Comparison of ENCODE assay signal across 10 cellular contexts in the genomic region with DNA sequence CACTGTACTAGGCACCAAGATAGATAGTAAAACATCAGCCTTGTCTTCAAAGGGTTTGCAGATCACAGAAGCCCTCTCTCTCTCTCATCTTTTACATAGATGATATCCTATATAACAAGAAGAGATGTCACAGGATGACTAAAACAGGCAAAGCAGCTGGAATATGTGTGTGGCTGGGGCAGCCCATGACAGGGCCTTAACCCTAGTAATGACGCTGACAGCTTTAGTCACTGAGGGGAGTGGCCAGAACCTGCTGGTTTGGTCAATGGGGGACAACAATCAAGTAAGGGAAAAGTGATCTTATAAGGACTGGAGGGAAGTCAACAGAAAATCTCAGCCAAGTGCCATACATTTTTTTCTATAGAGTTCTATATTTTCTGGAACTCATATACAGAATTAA. TPM values are rescaled to one million over a fixed set of nuclear protein-coding genes. Genes with fewer than 3 reads are reported as not detected.
DNase-seq lines count a peak whose midpoint lies in the region; ATAC-seq and TF ChIP-seq lines count a peak whose summit lies in the region.
"Had no signal": no experiment of that assay in that cellular context is flagged by ENCODE, and none has a peak within 500 bp of the region (broad histone marks: within the 10 kb centered on the region; RNA-seq: fewer than 3 reads in every experiment).

No MANE protein-coding gene starts in this region.

- H3K27me3 ChIP-seq in SU-DHL-6 (ENCODE audit: low read length), result no peaks in the 10 kb centered on the region

- TF ChIP-seq CTCF in SU-DHL-6 (IDR thresholded peaks at IDR 0.05; ENCODE audit: insufficient read depth, low read length, poor library complexity, severe bottlenecking), result no peak

- no peak overlapping the region for H2AFZ ChIP-seq in SU-DHL-6 (ENCODE audit: low read depth, low read length, severe bottlenecking)

- H3K9me2 ChIP-seq in SU-DHL-6 (replicated peaks; ENCODE audit: insufficient read depth, low read length), result no peaks in the 10 kb centered on the region

- H3F3A ChIP-seq in SU-DHL-6 (ENCODE audit: insufficient read depth), result 0 out of 2 replicates have a peak, but pooled peaks cover 3% of the 10 kb centered on the region

- H3K4me3 ChIP-seq in SU-DHL-6 (ENCODE audit: insufficient read depth, low read length, poor library complexity, severe bottlenecking), result no peak overlapping the region

- ATAC-seq in GM18519 (IDR thresholded peaks at IDR 0.05; ENCODE audit: low FRiP score, unreplicated experiment), result no peak

- H4K20me1 ChIP-seq in SU-DHL-6 (ENCODE audit: low read depth, low read length), result no peaks in the 10 kb centered on the region

- no peaks in the 10 kb centered on the region for H3K79me2 ChIP-seq in SU-DHL-6 (ENCODE audit: insufficient read depth, low read length)

- H3K27ac ChIP-seq in SU-DHL-6 (ENCODE audit: low read depth, low read length), result peak overlapping the region; percentile 37
- H3K27ac ChIP-seq: VCaP had no signal

- DNase-seq in GM04504 (ENCODE audit: low read depth), result peak; percentile 34
- DNase-seq in dermis blood vessel endothelial cell, result peak; percentile 41
- peak; percentile 81 for DNase-seq in stimulated activated CD4-positive, alpha-beta T cell treated with anti-CD3 and anti-CD28 coated beads, Interleukin-1b, Interleukin-23, amount 100 ng/mL, for 48 hours
- DNase-seq in nucleus accumbens (lab: John Stamatoyannopoulos, UW), result no peak
- DNase-seq in NK-92 (lab: John Stamatoyannopoulos, UW; ENCODE audit: unreplicated experiment), result no peak
- DNase-seq in cortex of kidney (lab: John Stamatoyannopoulos, UW), result no peak
- DNase-seq: foreskin melanocyte had no signal

- no peaks in the 10 kb centered on the region for H3K9me3 ChIP-seq in SU-DHL-6 (ENCODE audit: insufficient read depth, low read length)

- H3K4me2 ChIP-seq in SU-DHL-6 (ENCODE audit: low read depth, low read length, poor library complexity, severe bottlenecking), result peak overlapping the region; percentile 13

- peak overlapping the region; percentile 2; the same call in 1 of the 2 replicates for H3K9ac ChIP-seq in SU-DHL-6 (ENCODE audit: low read length)

- H3K36me3 ChIP-seq in SU-DHL-6 (ENCODE audit: low read length), result no peaks in the 10 kb centered on the region

RNA-seq across cellular contexts. Expression of gene RIC1, which starts 41.9 kb away (rescaled TPM):
- 34.2 and 35.8 TPM in 2 replicates for total RNA-seq in dermis blood vessel endothelial cell

Comparison
In these comparisons a context has a peak if more than half of its experiments do, and no peak if none do; other contexts are left out.
1. DNase-seq: peak in GM04504 (single experiment), dermis blood vessel endothelial cell (single experiment) and stimulated activated CD4-positive, alpha-beta T cell treated with anti-CD3 and anti-CD28 coated beads, Interleukin-1b, Interleukin-23, amount 100 ng/mL, for 48 hours (single experiment); none in nucleus accumbens (0 of 56), NK-92 (single experiment) and cortex of kidney (single experiment).